ENCODE assay signal across 8 cellular contexts in the genomic region with DNA sequence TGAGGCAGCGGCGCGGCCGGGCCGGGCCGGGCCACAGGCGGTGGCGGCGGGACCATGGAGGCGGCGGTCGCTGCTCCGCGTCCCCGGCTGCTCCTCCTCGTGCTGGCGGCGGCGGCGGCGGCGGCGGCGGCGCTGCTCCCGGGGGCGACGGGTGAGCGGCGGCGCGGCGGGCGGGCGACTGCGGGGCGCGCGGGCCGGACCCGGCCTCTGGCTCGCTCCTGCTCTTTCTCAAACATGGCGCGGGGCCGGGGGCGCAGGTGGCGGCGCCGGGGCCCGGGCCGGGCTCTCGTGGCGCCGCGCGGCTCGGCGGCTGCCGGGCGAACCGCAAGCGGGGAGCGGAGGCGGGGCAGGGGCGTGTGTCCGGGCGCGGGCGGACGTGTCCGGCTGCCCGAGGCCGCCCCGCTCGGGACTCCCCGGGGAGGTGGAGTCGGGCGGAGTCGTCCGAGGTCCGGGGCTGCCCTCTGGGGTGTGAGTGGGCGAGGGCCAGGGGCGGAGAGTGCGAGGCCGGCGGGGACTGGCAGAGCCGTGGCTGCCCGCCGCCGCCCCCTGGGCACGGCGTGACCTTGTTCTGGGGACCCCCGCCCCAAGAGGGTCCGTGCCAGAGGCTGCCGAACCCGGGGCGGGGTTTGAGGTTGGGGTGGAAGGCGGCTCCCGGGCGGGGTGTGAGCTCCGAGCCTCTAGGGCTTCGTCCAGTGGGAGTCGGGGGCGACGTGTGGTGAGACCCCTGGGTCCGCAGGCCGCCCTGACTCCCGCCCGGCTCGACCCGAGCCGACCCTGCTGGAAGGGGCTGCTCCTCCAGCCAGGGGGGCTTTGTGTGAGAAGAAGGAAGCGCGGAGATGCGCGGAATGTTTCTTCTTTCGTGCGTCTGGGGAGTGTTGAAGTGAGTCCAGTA. TPM values are rescaled to one million over a fixed set of nuclear protein-coding genes. Genes with fewer than 3 reads are reported as not detected.
DNase-seq lines count a peak whose midpoint lies in the region; ATAC-seq and TF ChIP-seq lines count a peak whose summit lies in the region.

No MANE protein-coding gene starts in this region.

- H3K4me3 ChIP-seq in esophagus squamous epithelium (peak overlapping the region; percentile 76 to 92 (median 82)), tibial nerve (peak overlapping the region; percentile 90 to 94 (median 92))

- no peaks in the 10 kb centered on the region for H3K27me3 Mint-ChIP-seq in activated T-cell treated with anti-CD3 and anti-CD28 coated beads, Interleukin-2, amount 50 U/mL, for 24 hours

- H3K4me1 Mint-ChIP-seq in activated T-cell treated with anti-CD3 and anti-CD28 coated beads, Interleukin-2, amount 50 U/mL, for 24 hours (ENCODE audit: low read depth) = peaks cover 62% of the 10 kb centered on the region

- no peaks in the 10 kb centered on the region for H3K9me3 Mint-ChIP-seq in activated T-cell treated with anti-CD3 and anti-CD28 coated beads, Interleukin-2, amount 50 U/mL, for 24 hours

- H3K4me3 Mint-ChIP-seq in activated T-cell treated with anti-CD3 and anti-CD28 coated beads, Interleukin-2, amount 50 U/mL, for 24 hours = peak overlapping the region; percentile 84

- H3K27ac Mint-ChIP-seq in activated T-cell treated with anti-CD3 and anti-CD28 coated beads, Interleukin-2, amount 50 U/mL, for 24 hours = peak overlapping the region; percentile 86

- 0% methylated on average over 4 to 6 of the region's 118 CpGs for WGBS in esophagus squamous epithelium, 2 donors
- 0% methylated on average over 51 to 63 of the region's 118 CpGs for WGBS in tibial nerve, 2 donors

- H3K36me3 ChIP-seq in esophagus squamous epithelium = no peaks in the 10 kb centered on the region
- no peaks in the 10 kb centered on the region for H3K36me3 ChIP-seq in tibial nerve

- H3K4me1 ChIP-seq in esophagus squamous epithelium (peaks cover 27 to 71% (median 27%) of the 10 kb centered on the region in 3 donors), tibial nerve (peaks cover 0 to 48% (median 22%) of the 10 kb centered on the region in 4 donors)

- peak in 1 of 2 donors; percentile 59 for TF ChIP-seq EP300 in tibial nerve (IDR thresholded peaks at IDR 0.05)

- intact Hi-C loops in esophagus squamous epithelium (cut with DNase I) = no loop called here

- no peaks in the 10 kb centered on the region for H3K9me3 ChIP-seq in esophagus squamous epithelium
- no peaks in the 10 kb centered on the region for H3K9me3 ChIP-seq in tibial nerve

- no peak for TF ChIP-seq CTCF in esophagus squamous epithelium (IDR thresholded peaks at IDR 0.05)
- no peak for TF ChIP-seq CTCF in tibial nerve (IDR thresholded peaks at IDR 0.05)

- peak in 1 of 4 donors; percentile 36 for TF ChIP-seq POLR2A in esophagus squamous epithelium (IDR thresholded peaks at IDR 0.05)
- TF ChIP-seq POLR2A in tibial nerve (IDR thresholded peaks at IDR 0.05) = no peak

- peaks cover 5% of the 10 kb centered on the region for H3K36me3 Mint-ChIP-seq in activated T-cell treated with anti-CD3 and anti-CD28 coated beads, Interleukin-2, amount 50 U/mL, for 24 hours (ENCODE audit: low read depth)

- H3K27ac ChIP-seq in esophagus squamous epithelium = peak overlapping the region; percentile 91 to 99 (median 94)
- peak overlapping the region; percentile 86 to 97 (median 95) for H3K27ac ChIP-seq in tibial nerve

- H3K27me3 ChIP-seq in esophagus squamous epithelium (no peaks in the 10 kb centered on the region), tibial nerve (no peaks in the 10 kb centered on the region)

- DNase-seq in A172 (ENCODE audit: low spot score) = peak; percentile 47
- DNase-seq in NCI-H774 (lab: John Stamatoyannopoulos, UW) = peak; percentile 49
- DNase-seq in activated T-cell treated with anti-CD3 and anti-CD28 coated beads, Interleukin-2, amount 50 U/mL, for 24 hours = peak; percentile 72
- peak; percentile 15 for DNase-seq in esophagus squamous epithelium (lab: John Stamatoyannopoulos, UW)
- peak; percentile 87 for DNase-seq in myocyte (ENCODE audit: low read depth)
- peak; percentile 50 to 58 for DNase-seq in tibial nerve (ENCODE audit: low spot score in 2 of 2)

- ATAC-seq in GM18502 (IDR thresholded peaks at IDR 0.05; ENCODE audit: poor library complexity, unreplicated experiment) (peak; percentile 55), HG02840 (IDR thresholded peaks at IDR 0.05; ENCODE audit: low FRiP score, unreplicated experiment) (peak; percentile 55)

RNA-seq across cellular contexts. Expression of a gene that starts 0.5 kb away (rescaled TPM):
- total RNA-seq in A172 (2014; rRNA removed; shearing (Covaris generic)) = 30.3 and 31.1 TPM in 2 replicates
- total RNA-seq in esophagus squamous epithelium (10 to 100 TPM; 20.2 to 34.3 (median 25.6) TPM), myocyte (53.9 and 60.4 TPM in 2 replicates), tibial nerve (10 to 100 TPM; 24.0 to 37.4 (median 31.8) TPM)
- polyA plus RNA-seq in myocyte (2012) = 31.7 TPM

Comparison
In these comparisons a context has a peak if more than half of its experiments do, and no peak if none do; other contexts are left out.
1. Peak in every context shown above with its lines: DNase-seq, ATAC-seq, H3K4me3 ChIP-seq and H3K27ac ChIP-seq.
2. DNase-seq: peak in every context shown above with its lines; median percentile 87 in myocyte; 72 in activated T-cell treated with anti-CD3 and anti-CD28 coated beads, Interleukin-2, amount 50 U/mL, for 24 hours; 54 in tibial nerve; 49 in NCI-H774; 47 in A172; 15 in esophagus squamous epithelium.